ENCODE assay signal across 10 cellular contexts in the genomic region with DNA sequence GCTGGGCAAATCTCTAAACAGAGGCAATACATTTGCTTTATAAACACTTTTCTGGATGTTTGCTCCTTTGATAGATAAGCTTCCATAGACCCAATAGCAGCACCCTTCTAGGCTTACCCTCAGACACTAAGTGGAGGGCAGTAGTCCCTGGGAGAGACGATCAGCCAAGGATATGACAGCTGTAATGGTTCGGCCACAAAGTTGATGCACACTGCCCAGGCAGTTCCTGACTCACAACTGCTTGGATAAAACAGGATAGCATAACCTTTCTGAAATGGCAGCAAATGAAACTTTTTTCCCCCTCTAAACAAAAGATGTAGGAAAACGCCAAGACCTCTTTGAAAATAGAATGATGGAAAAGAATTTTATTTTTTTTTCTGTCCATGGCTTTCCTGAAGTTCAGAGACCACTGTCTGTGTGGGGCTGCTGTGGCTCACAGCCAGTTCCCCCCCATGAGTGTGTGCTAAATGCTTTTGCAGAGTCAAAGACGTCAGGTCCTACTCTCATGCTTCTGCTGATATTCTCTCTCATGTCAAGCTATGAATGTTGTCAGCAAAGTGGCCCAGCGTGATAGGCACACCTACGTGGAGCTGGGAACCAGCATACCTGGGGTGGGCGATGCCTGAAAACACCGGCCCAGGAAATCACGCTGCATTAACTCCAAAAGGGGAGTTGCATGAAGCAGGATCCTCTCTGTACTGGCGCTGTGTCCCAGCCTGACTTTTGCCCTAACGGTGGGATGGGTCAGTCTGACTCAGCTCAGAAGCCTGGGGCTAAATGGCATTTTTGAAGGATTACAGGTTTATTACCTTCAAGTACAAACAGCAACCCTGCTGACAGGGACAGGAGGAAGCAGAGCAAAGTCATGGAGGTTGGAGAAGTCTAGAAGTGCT. TPM values are rescaled to one million over a fixed set of nuclear protein-coding genes. Genes with fewer than 3 reads are reported as not detected.
DNase-seq lines count a peak whose midpoint lies in the region; ATAC-seq and TF ChIP-seq lines count a peak whose summit lies in the region.
"Had no signal": no experiment of that assay in that cellular context is flagged by ENCODE, and none has a peak within 500 bp of the region (broad histone marks: within the 10 kb centered on the region; RNA-seq: fewer than 3 reads in every experiment).

No MANE protein-coding gene starts in this region.

- H3K27me3 Mint-ChIP-seq in GM23338 (ENCODE audit: insufficient read depth, low read depth, poor library complexity), result no peaks in the 10 kb centered on the region
- no peaks in the 10 kb centered on the region for H3K27me3 Mint-ChIP-seq in natural killer cell (ENCODE audit: low read depth in 2 of 2)

- H3K79me2 ChIP-seq in GM23338 (replicated peaks; ENCODE audit: insufficient read depth), result no peaks in the 10 kb centered on the region

- H3K27ac ChIP-seq in GM23338 (ENCODE audit: low read depth) (peak overlapping the region; percentile 57; the same call in 1 of the 2 replicates), RWPE2 (ENCODE audit: poor library complexity, severe bottlenecking) (peak overlapping the region; percentile 99), thyroid gland (no peak overlapping the region)

- H3K4me2 ChIP-seq in GM23338, result no peak overlapping the region

- no peaks in the 10 kb centered on the region for H3K9me2 ChIP-seq in GM23338 (ENCODE audit: insufficient read depth)

- 76 to 77% methylated on average over 11 of the region's 11 CpGs for WGBS in thyroid gland, 2 donors

- intact Hi-C loops in natural killer cell (cut with micrococcal nuclease) (no loop called here), cardiac septum (cut with DNase I) (no loop called here), thyroid gland (cut with DNase I) (no loop called here)

- no peak for TF ChIP-seq POLR2A in thyroid gland (IDR thresholded peaks at IDR 0.05)

- peaks cover 9% of the 10 kb centered on the region; the same call in 2 of the 3 replicates for H3K4me1 Mint-ChIP-seq in GM23338
- no peaks in the 10 kb centered on the region for H3K4me1 Mint-ChIP-seq in natural killer cell

- peaks cover 10% of the 10 kb centered on the region; the same call in 1 of the 2 replicates for H3F3A ChIP-seq in GM23338 (replicated peaks; ENCODE audit: low read depth)

- ATAC-seq in GM23338 (no peak), RWPE2 (ENCODE audit: low read depth) (peak; percentile 85), natural killer cell (no peak)
- ATAC-seq in activated CD4-positive, CD25-positive, alpha-beta regulatory T cell treated with anti-CD3 and anti-CD28 coated beads, Interleukin-2, amount 50 U/mL, for 24 hours, result no peak
- ATAC-seq: heart right ventricle had no signal

- H3K36me3 Mint-ChIP-seq in GM23338 (ENCODE audit: low read depth), result peaks cover 27% of the 10 kb centered on the region
- H3K36me3 Mint-ChIP-seq in natural killer cell, result no peaks in the 10 kb centered on the region

- H3K9me3 ChIP-seq in RWPE2 (ENCODE audit: severe bottlenecking), result no peaks in the 10 kb centered on the region
- H3K9me3 ChIP-seq in thyroid gland, result no peaks in the 10 kb centered on the region
- H3K9me3 ChIP-seq: heart right ventricle had no signal

- H3K36me3 ChIP-seq in GM23338 (ENCODE audit: insufficient read depth) (0 out of 2 replicates have a peak, but pooled peaks cover 5% of the 10 kb centered on the region), RWPE2 (ENCODE audit: low read depth) (peaks cover 14% of the 10 kb centered on the region), thyroid gland (no peaks in the 10 kb centered on the region)

- DNase-seq in GM23338 (ENCODE audit: low spot score) (no peak), RWPE2 (ENCODE audit: low spot score) (peak; percentile 94), fibroblast of peridontal ligament (ENCODE audit: extremely low read depth) (peak; percentile 59), renal cortical epithelial cell (ENCODE audit: low read depth) (peak; percentile 98), natural killer cell (no peak), cardiac septum (ENCODE audit: low spot score) (no peak), thyroid gland (no peak)
- DNase-seq: heart right ventricle; stimulated activated CD4-positive, alpha-beta T cell treated with anti-CD3 and anti-CD28 coated beads, Interleukin-1b, Interleukin-23, amount 100 ng/mL, for 48 hours had no signal

- H3K9me3 Mint-ChIP-seq in GM23338 (no peaks in the 10 kb centered on the region), natural killer cell (no peaks in the 10 kb centered on the region)

- H3K27me3 ChIP-seq in GM23338 (ENCODE audit: insufficient read depth) (no peaks in the 10 kb centered on the region), RWPE2 (ENCODE audit: insufficient read depth, poor library complexity, severe bottlenecking) (no peaks in the 10 kb centered on the region), thyroid gland (no peaks in the 10 kb centered on the region)
- H3K27me3 ChIP-seq: heart right ventricle had no signal

- H3K4me3 ChIP-seq in GM23338 (no peak overlapping the region), RWPE2 (ENCODE audit: severe bottlenecking) (no peak overlapping the region), thyroid gland (replicated peaks in 1 of 3) (no peak overlapping the region)
- H3K4me3 ChIP-seq: heart right ventricle had no signal

- no peaks in the 10 kb centered on the region for H4K20me1 ChIP-seq in GM23338 (replicated peaks; ENCODE audit: insufficient read depth)

- H3K4me3 Mint-ChIP-seq in GM23338 (no peak overlapping the region), natural killer cell (no peak overlapping the region)

- H3K4me1 ChIP-seq in GM23338 (ENCODE audit: insufficient read depth) (no peaks in the 10 kb centered on the region), RWPE2 (ENCODE audit: insufficient read depth, poor library complexity, severe bottlenecking) (peaks cover 57% of the 10 kb centered on the region), thyroid gland (no peaks in the 10 kb centered on the region)

- TF ChIP-seq CTCF in GM23338 (conservative IDR thresholded peaks at IDR 0.05; ENCODE audit: low read depth in 2 of 2) (no peak), RWPE2 (IDR thresholded peaks at IDR 0.05; ENCODE audit: poor library complexity, severe bottlenecking) (no peak), natural killer cell (IDR thresholded peaks at IDR 0.05) (no peak), thyroid gland (IDR thresholded peaks at IDR 0.05) (no peak)

- no peak overlapping the region for H2AFZ ChIP-seq in GM23338

- peak overlapping the region; percentile 55; the same call in 1 of the 2 replicates for H3K27ac Mint-ChIP-seq in GM23338
- H3K27ac Mint-ChIP-seq in natural killer cell, result no peak overlapping the region

TF ChIP-seq in GM23338, 12 proteins besides CTCF, POLR2A, EP300 and RAD21 (continues in another document):
- no peak for TF ChIP-seq JUNB (IDR thresholded peaks at IDR 0.05; ENCODE audit: unreplicated experiment)
- no peak for TF ChIP-seq ZNF331 (CRISPR knock-in tag; IDR thresholded peaks at IDR 0.05; ENCODE audit: low read depth)

RNA-seq across cellular contexts. Expression of a gene that starts 8.8 kb away (rescaled TPM):
- 42.7 and 49.3 TPM in 2 replicates for total RNA-seq in GM23338 (2014; rRNA removed; shearing (Covaris generic))
- polyA plus RNA-seq in GM23338 (2016; fragmentation: Nextera tagmentation; extraction: Ambion mirVana), result 33.7 and 36.2 TPM in 2 replicates
- 56.6 and 88.9 TPM in 2 replicates for total RNA-seq in renal cortical epithelial cell
- total RNA-seq in natural killer cell, result 10 to 100 TPM; 21.8 to 25.4 (median 22.6) TPM
- total RNA-seq in cardiac septum, result 54.9 TPM
- 10 to 100 TPM; 35.2 to 42.5 (median 36.9) TPM for total RNA-seq in thyroid gland

RNA-seq across cellular contexts. Expression of a gene that starts 31.7 kb away (rescaled TPM):
- total RNA-seq in GM23338 (2014; rRNA removed; shearing (Covaris generic)), result 0.56 TPM in 1 of 2 replicates, not detected in the other
- not detected in 2 replicates for polyA plus RNA-seq in GM23338 (2016; fragmentation: Nextera tagmentation; extraction: Ambion mirVana)
- 0.55 TPM in 1 of 2 replicates, not detected in the other for total RNA-seq in renal cortical epithelial cell
- total RNA-seq in natural killer cell, result 1 to 10 TPM; 1.8 to 2.4 (median 2.0) TPM
- 2.6 TPM for total RNA-seq in cardiac septum
- 1 to 10 TPM in 1 of 4 donors, under 1 TPM in 2, not detected in 1; 0.56 to 1.6 (median 0.73) TPM for total RNA-seq in thyroid gland

RNA-seq across cellular contexts. Expression of a gene that starts 53.3 kb away (rescaled TPM):
- total RNA-seq in GM23338 (2014; rRNA removed; shearing (Covaris generic)), result 4.0 and 5.2 TPM in 2 replicates
- 9.1 and 10.6 TPM in 2 replicates for polyA plus RNA-seq in GM23338 (2016; fragmentation: Nextera tagmentation; extraction: Ambion mirVana)
- total RNA-seq in renal cortical epithelial cell (0.05 TPM in 1 of 2 replicates, not detected in the other), natural killer cell (not detected), cardiac septum (not detected), thyroid gland (not detected)
- total RNA-seq: heart right ventricle had no signal
- polyA plus RNA-seq: heart right ventricle had no signal

Comparison
In these comparisons a context has a peak if more than half of its experiments do, and no peak if none do; other contexts are left out.
1. DNase-seq: peak in RWPE2 (single experiment), fibroblast of peridontal ligament (single experiment) and renal cortical epithelial cell (single experiment); none in GM23338 (single experiment), natural killer cell (single experiment), cardiac septum (single experiment) and thyroid gland (0 of 2).
2. H3K27ac ChIP-seq: peak in GM23338 (single experiment) and RWPE2 (single experiment); none in thyroid gland (0 of 3).